In genomic region chr4:673349-674091, GRCh38 we compare ENCODE assay signal across 8 cellular contexts. TPM values are rescaled to one million over a fixed set of nuclear protein-coding genes. Genes with fewer than 3 reads are reported as not detected.
DNase-seq lines count a peak whose midpoint lies in the region; ATAC-seq and TF ChIP-seq lines count a peak whose summit lies in the region.

No MANE protein-coding gene starts in this region.

- peak overlapping the region; percentile 85 for H3K4me3 ChIP-seq in rectal smooth muscle tissue (ENCODE audit: low read length)

- H3K27ac ChIP-seq in rectal smooth muscle tissue (ENCODE audit: low read depth, low read length): peak overlapping the region; percentile 63

- H3K4me1 Mint-ChIP-seq in activated T-cell treated with anti-CD3 and anti-CD28 coated beads, Interleukin-2, amount 50 U/mL, for 24 hours (ENCODE audit: low read depth): peaks cover 21% of the 10 kb centered on the region
- peaks cover 10% of the 10 kb centered on the region for H3K4me1 Mint-ChIP-seq in activated CD4-positive, alpha-beta memory T cell treated with anti-CD3 and anti-CD28 coated beads for 36 hours (ENCODE audit: low read depth)
- peaks cover 5% of the 10 kb centered on the region for H3K4me1 Mint-ChIP-seq in glutamatergic neuron (ENCODE audit: low read depth, unreplicated experiment)

- peaks cover 17% of the 10 kb centered on the region for H3K36me3 ChIP-seq in rectal smooth muscle tissue (ENCODE audit: control insufficient read depth, insufficient read depth, low read length)

- H3K4me1 ChIP-seq in rectal smooth muscle tissue (ENCODE audit: control insufficient read depth, insufficient read depth, low read length): peaks cover 10% of the 10 kb centered on the region

- no peak for TF ChIP-seq CTCF in glutamatergic neuron (IDR thresholded peaks at IDR 0.05; ENCODE audit: partially characterized antibody, unreplicated experiment)

- POLR2A ChIA-PET in activated CD4-positive, alpha-beta memory T cell treated with anti-CD3 and anti-CD28 coated beads for 36 hours (lab: Charles Lee): interaction anchor here (1.5 to 2.0 kb wide), 2 partner anchors 10 to 11 kb away, joined by 5 to 16 read pairs; no protein-coding TSS in a partner anchor

- H3K36me3 Mint-ChIP-seq in activated T-cell treated with anti-CD3 and anti-CD28 coated beads, Interleukin-2, amount 50 U/mL, for 24 hours (ENCODE audit: low read depth): peaks cover 43% of the 10 kb centered on the region
- H3K36me3 Mint-ChIP-seq in activated CD4-positive, alpha-beta memory T cell treated with anti-CD3 and anti-CD28 coated beads for 36 hours: peaks cover 24% of the 10 kb centered on the region
- H3K36me3 Mint-ChIP-seq in glutamatergic neuron (ENCODE audit: unreplicated experiment): no peaks in the 10 kb centered on the region

- CTCF ChIA-PET in activated CD4-positive, alpha-beta memory T cell treated with anti-CD3 and anti-CD28 coated beads for 36 hours (lab: Charles Lee): interaction anchor here (0.6 to 2.5 kb wide), 5 partner anchors 9 to 71 kb away, joined by 3 to 12 read pairs (median 6); no protein-coding TSS in a partner anchor

- DNase-seq in activated T-cell treated with anti-CD3 and anti-CD28 coated beads, Interleukin-2, amount 50 U/mL, for 24 hours: no peak
- DNase-seq in activated T-cell treated with anti-CD3 and anti-CD28 coated beads, Interleukin-2, amount 50 U/mL, for 1 hour: no peak
- DNase-seq in activated CD4-positive, alpha-beta memory T cell treated with anti-CD3 and anti-CD28 coated beads for 36 hours: no peak
- peak; percentile 39 for DNase-seq in glutamatergic neuron
- no peak for DNase-seq in central memory CD4-positive, alpha-beta T cell
- no peak for DNase-seq in cerebellar nuclear complex (lab: John Stamatoyannopoulos, UW)

- H3K4me3 Mint-ChIP-seq in activated T-cell treated with anti-CD3 and anti-CD28 coated beads, Interleukin-2, amount 50 U/mL, for 24 hours: peak overlapping the region; percentile 92
- peak overlapping the region; percentile 81 for H3K4me3 Mint-ChIP-seq in activated CD4-positive, alpha-beta memory T cell treated with anti-CD3 and anti-CD28 coated beads for 36 hours
- peak overlapping the region; percentile 95 for H3K4me3 Mint-ChIP-seq in glutamatergic neuron (ENCODE audit: unreplicated experiment)

- ATAC-seq in HG03139 (IDR thresholded peaks at IDR 0.05; ENCODE audit: unreplicated experiment): no peak

- H3K9ac ChIP-seq in rectal smooth muscle tissue (ENCODE audit: low read length): no peak overlapping the region

- H3K27me3 ChIP-seq in rectal smooth muscle tissue (ENCODE audit: control insufficient read depth, insufficient read depth, low read length): no peaks in the 10 kb centered on the region

- intact Hi-C loops in activated CD4-positive, alpha-beta memory T cell treated with anti-CD3 and anti-CD28 coated beads for 36 hours (cut with micrococcal nuclease): loop anchor here (1.0 to 2.0 kb wide), 5 partner anchors 9 to 337 kb away; partner anchors contain the start of genes PCGF3, PIGG, ZNF141 and ZNF721

- peak overlapping the region; percentile 92 for H3K27ac Mint-ChIP-seq in activated T-cell treated with anti-CD3 and anti-CD28 coated beads, Interleukin-2, amount 50 U/mL, for 24 hours
- H3K27ac Mint-ChIP-seq in activated CD4-positive, alpha-beta memory T cell treated with anti-CD3 and anti-CD28 coated beads for 36 hours: peak overlapping the region; percentile 70
- H3K27ac Mint-ChIP-seq in glutamatergic neuron (ENCODE audit: unreplicated experiment): peak overlapping the region; percentile 88

- H3K9me3 Mint-ChIP-seq in activated T-cell treated with anti-CD3 and anti-CD28 coated beads, Interleukin-2, amount 50 U/mL, for 24 hours: no peaks in the 10 kb centered on the region
- no peaks in the 10 kb centered on the region for H3K9me3 Mint-ChIP-seq in activated CD4-positive, alpha-beta memory T cell treated with anti-CD3 and anti-CD28 coated beads for 36 hours
- H3K9me3 Mint-ChIP-seq in glutamatergic neuron (ENCODE audit: unreplicated experiment): peaks cover 6% of the 10 kb centered on the region

- no peaks in the 10 kb centered on the region for H3K27me3 Mint-ChIP-seq in activated T-cell treated with anti-CD3 and anti-CD28 coated beads, Interleukin-2, amount 50 U/mL, for 24 hours
- no peaks in the 10 kb centered on the region for H3K27me3 Mint-ChIP-seq in activated CD4-positive, alpha-beta memory T cell treated with anti-CD3 and anti-CD28 coated beads for 36 hours
- H3K27me3 Mint-ChIP-seq in glutamatergic neuron (ENCODE audit: unreplicated experiment): peaks cover 2% of the 10 kb centered on the region

RNA-seq across cellular contexts. Expression of gene ATP5ME, which starts 0.6 kb away (rescaled TPM):
- total RNA-seq in activated CD4-positive, alpha-beta memory T cell treated with anti-CD3 and anti-CD28 coated beads for 36 hours: 100 to 1,000 TPM; 245 to 254 TPM
- total RNA-seq in glutamatergic neuron (ENCODE audit: unreplicated experiment): 230 TPM

RNA-seq across cellular contexts. Expression of gene MYL5, which starts 0.8 kb away (rescaled TPM):
- 10 to 100 TPM; 12.4 to 13.0 TPM for total RNA-seq in activated CD4-positive, alpha-beta memory T cell treated with anti-CD3 and anti-CD28 coated beads for 36 hours
- total RNA-seq in glutamatergic neuron (ENCODE audit: unreplicated experiment): 13.6 TPM

RNA-seq across cellular contexts. Expression of gene SLC49A3, which starts 15.4 kb away (rescaled TPM):
- under 1 TPM in 1 of 2 experiments, not detected in 1; 0.19 TPM for total RNA-seq in activated CD4-positive, alpha-beta memory T cell treated with anti-CD3 and anti-CD28 coated beads for 36 hours
- total RNA-seq in glutamatergic neuron (ENCODE audit: unreplicated experiment): not detected

RNA-seq across cellular contexts. Expression of gene PCGF3, which starts 32.1 kb away (rescaled TPM):
- total RNA-seq in activated CD4-positive, alpha-beta memory T cell treated with anti-CD3 and anti-CD28 coated beads for 36 hours: 10 to 100 TPM; 27.8 to 29.3 TPM
- 122 TPM for total RNA-seq in glutamatergic neuron (ENCODE audit: unreplicated experiment)

RNA-seq across cellular contexts. Expression of gene PDE6B, which starts 48.1 kb away (rescaled TPM):
- 10 to 100 TPM; 16.1 to 22.9 TPM for total RNA-seq in activated CD4-positive, alpha-beta memory T cell treated with anti-CD3 and anti-CD28 coated beads for 36 hours
- 2.3 TPM for total RNA-seq in glutamatergic neuron (ENCODE audit: unreplicated experiment)
